In genomic region chr4:157221426-157221894, GRCh38 we compare ENCODE assay signal across 10 cellular contexts. TPM values are rescaled to one million over a fixed set of nuclear protein-coding genes. Genes with fewer than 3 reads are reported as not detected.
DNase-seq lines count a peak whose midpoint lies in the region; ATAC-seq lines count a peak whose summit lies in the region.
"Had no signal": no experiment of that assay in that cellular context is flagged by ENCODE, and none has a peak within 500 bp of the region (broad histone marks: within the 10 kb centered on the region; RNA-seq: fewer than 3 reads in every experiment).

No MANE protein-coding gene starts in this region.

- ATAC-seq in HG03469 (IDR thresholded peaks at IDR 0.05; ENCODE audit: unreplicated experiment) = no peak
- ATAC-seq in GM19023 (IDR thresholded peaks at IDR 0.05; ENCODE audit: unreplicated experiment) = no peak

- peak overlapping the region; percentile 26 for H3K9ac ChIP-seq in NT2/D1 (ENCODE audit: insufficient read length, low read depth)
- no peak overlapping the region for H3K9ac ChIP-seq in trophoblast cell (ENCODE audit: low read length)

- H4K8ac ChIP-seq in trophoblast cell (ENCODE audit: low read depth, low read length) = no peak overlapping the region

- no peak overlapping the region for H3K23ac ChIP-seq in trophoblast cell (ENCODE audit: low read length)

- H3K4me3 ChIP-seq in NT2/D1 (ENCODE audit: insufficient read length, low read depth) = peak overlapping the region; percentile 50
- peak overlapping the region; percentile 64 for H3K4me3 ChIP-seq in trophoblast cell (ENCODE audit: low read depth, low read length)
- H3K4me3 ChIP-seq: lung had no signal

- DNase-seq in COLO668 (lab: John Stamatoyannopoulos, UW; ENCODE audit: unreplicated experiment) (peak; percentile 43), NT2/D1 (ENCODE audit: low read depth, low spot score) (no peak), globus pallidus (ENCODE audit: low spot score) (peak; percentile 72), trophoblast cell (no peak), NCI-H2029 (lab: John Stamatoyannopoulos, UW) (no peak), activated gamma-delta T cell (lab: John Stamatoyannopoulos, UW) (no peak)

- no peak overlapping the region for H3K14ac ChIP-seq in trophoblast cell (ENCODE audit: low read length)

- no peaks in the 10 kb centered on the region for H3K79me1 ChIP-seq in trophoblast cell (ENCODE audit: low read length)

- H4K91ac ChIP-seq in trophoblast cell (ENCODE audit: low read depth, low read length) = no peak overlapping the region

- H3K4ac ChIP-seq in trophoblast cell (ENCODE audit: low read depth, low read length) = no peak overlapping the region

- H3K27me3 ChIP-seq in NT2/D1 (ENCODE audit: insufficient read depth, insufficient read length) (peaks cover 47% of the 10 kb centered on the region), trophoblast cell (ENCODE audit: insufficient read depth, low read length) (peaks cover 26% of the 10 kb centered on the region)

- no peak overlapping the region for H2AK5ac ChIP-seq in trophoblast cell (ENCODE audit: low read length)

- H3K27ac ChIP-seq in trophoblast cell (ENCODE audit: low read depth, low read length) = no peak overlapping the region

- no peak overlapping the region for H2BK12ac ChIP-seq in trophoblast cell (ENCODE audit: low read length)

- no CpG with 5 or more reads among the region's 24 CpGs for WGBS in trophoblast cell (ENCODE audit: extremely low coverage, insufficient coverage, insufficient read length)

- peak overlapping the region; percentile 94 for H3K4me2 ChIP-seq in trophoblast cell (ENCODE audit: low read length)

- H4K12ac ChIP-seq in trophoblast cell (ENCODE audit: low read depth, low read length) = no peak overlapping the region

- no peak overlapping the region for H2AFZ ChIP-seq in trophoblast cell (ENCODE audit: insufficient read depth, low read length, poor library complexity)

- H3K4me1 ChIP-seq in NT2/D1 (ENCODE audit: insufficient read depth, insufficient read length) (no peaks in the 10 kb centered on the region), trophoblast cell (ENCODE audit: control insufficient read depth in 1 of 2, insufficient read depth in 2 of 2, low read length in 2 of 2) (peaks cover 8 to 11% of the 10 kb centered on the region in 2 experiments)

- H3K36me3 ChIP-seq in NT2/D1 (ENCODE audit: insufficient read depth, insufficient read length, low read length) (no peaks in the 10 kb centered on the region), trophoblast cell (ENCODE audit: control insufficient read depth in 1 of 2, insufficient read depth in 2 of 2, low read length in 2 of 2) (no peaks in the 10 kb centered on the region)
- H3K36me3 ChIP-seq: adrenal gland had no signal

- H3K18ac ChIP-seq in trophoblast cell (ENCODE audit: low read length) = no peak overlapping the region

- no peak overlapping the region for H2BK120ac ChIP-seq in trophoblast cell (ENCODE audit: insufficient read depth, low read length, poor library complexity)

- no peak overlapping the region for H2BK5ac ChIP-seq in trophoblast cell (ENCODE audit: low read depth, low read length, poor library complexity)

- H3K79me2 ChIP-seq in trophoblast cell (ENCODE audit: control insufficient read depth, insufficient read depth, low read length, poor library complexity) = no peaks in the 10 kb centered on the region

- H3K9me3 ChIP-seq in NT2/D1 (ENCODE audit: insufficient read depth, low read length) (no peaks in the 10 kb centered on the region), trophoblast cell (ENCODE audit: insufficient read depth, low read depth, low read length) (no peaks in the 10 kb centered on the region)

RNA-seq across cellular contexts. Expression of gene GRIA2, which starts 0.9 kb away (rescaled TPM):
- polyA plus RNA-seq in trophoblast cell (2013) = not detected in 2 replicates

Comparison
In these comparisons a context has a peak if more than half of its experiments do, and no peak if none do; other contexts are left out.
1. DNase-seq: peak in COLO668 (single experiment) and globus pallidus (single experiment); none in NT2/D1 (single experiment), trophoblast cell (0 of 2), NCI-H2029 (single experiment) and activated gamma-delta T cell (single experiment).